ENCODE assay signal across 1 cellular context in genomic region chr1:247363000-247363399, GRCh38. TPM values are rescaled to one million over a fixed set of nuclear protein-coding genes. Genes with fewer than 3 reads are reported as not detected.
"Had no signal": no experiment of that assay in that cellular context is flagged by ENCODE, and none has a peak within 500 bp of the region (broad histone marks: within the 10 kb centered on the region; RNA-seq: fewer than 3 reads in every experiment).

No MANE protein-coding gene starts in this region.

RNA-seq across cellular contexts. Expression of gene NLRP3, which starts 53.0 kb away (rescaled TPM):
- total RNA-seq: K562 had no signal
